Comparison of ENCODE assay signal across 20 cellular contexts in the genomic region with DNA sequence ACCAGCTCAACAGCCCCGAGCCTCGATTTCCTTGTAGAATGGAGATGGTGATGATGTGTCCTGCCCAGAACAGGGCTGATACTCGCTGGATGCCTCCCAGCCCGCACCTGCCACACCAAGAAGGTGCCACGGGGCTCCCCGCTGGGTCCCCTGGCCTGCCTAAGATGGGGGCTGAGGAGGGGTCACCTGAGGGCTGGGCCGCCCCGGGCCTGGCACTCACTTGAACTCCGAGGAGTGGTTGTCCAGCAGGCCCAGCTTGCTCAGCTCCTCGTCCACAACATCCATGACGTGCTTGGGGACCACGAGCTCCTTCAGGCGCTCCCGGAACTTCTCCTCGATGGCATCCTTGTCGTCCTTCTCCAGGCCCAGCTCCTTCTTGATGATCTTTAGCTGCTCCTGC. TPM values are rescaled to one million over a fixed set of nuclear protein-coding genes. Genes with fewer than 3 reads are reported as not detected.
DNase-seq lines count a peak whose midpoint lies in the region; ATAC-seq and TF ChIP-seq lines count a peak whose summit lies in the region.
"Had no signal": no experiment of that assay in that cellular context is flagged by ENCODE, and none has a peak within 500 bp of the region (broad histone marks: within the 10 kb centered on the region; RNA-seq: fewer than 3 reads in every experiment).

No MANE protein-coding gene starts in this region.

- H3K27ac ChIP-seq in right cardiac atrium (ENCODE audit: low read length) (no peak overlapping the region), heart left ventricle (no peak overlapping the region)
- H3K27ac ChIP-seq: GM23248 had no signal

- no peak for TF ChIP-seq POLR2A in heart left ventricle (IDR thresholded peaks at IDR 0.05)

- H3K4me3 ChIP-seq in right cardiac atrium (ENCODE audit: low read length) (no peak overlapping the region), heart left ventricle (no peak overlapping the region)
- H3K4me3 ChIP-seq: GM23248, MG63 had no signal

- no peaks in the 10 kb centered on the region for H3K27me3 ChIP-seq in right cardiac atrium (ENCODE audit: control insufficient read depth, insufficient read depth)
- no peaks in the 10 kb centered on the region for H3K27me3 ChIP-seq in heart left ventricle
- H3K27me3 ChIP-seq: MG63 had no signal

- no peaks in the 10 kb centered on the region for H3K9me3 Mint-ChIP-seq in activated T-helper 17 cell treated with anti-CD3 and anti-CD28 coated beads, Interleukin-2, amount 50 U/mL, for 72 hours
- H3K9me3 Mint-ChIP-seq: CD4-positive, CD25-positive, alpha-beta regulatory T cell had no signal

- peaks cover 6 to 85% (median 79%) of the 10 kb centered on the region in 9 donors for H3K36me3 ChIP-seq in heart left ventricle

- H3K27ac Mint-ChIP-seq in activated T-helper 17 cell treated with anti-CD3 and anti-CD28 coated beads, Interleukin-2, amount 50 U/mL, for 72 hours, result no peak overlapping the region
- H3K27ac Mint-ChIP-seq: H9 had no signal

- intact Hi-C loops in right cardiac atrium (cut with DNase I) (no loop called here), heart left ventricle (cut with DNase I) (no loop called here)

- ATAC-seq in right cardiac atrium, result no peak
- no peak for ATAC-seq in heart left ventricle
- ATAC-seq in activated T-helper 17 cell treated with anti-CD3 and anti-CD28 coated beads, Interleukin-2, amount 50 U/mL, for 72 hours (replicated peaks), result no peak
- ATAC-seq: PC-3 had no signal

- TF ChIP-seq CTCF in heart left ventricle (IDR thresholded peaks at IDR 0.05), result no peak

- H3K4me1 Mint-ChIP-seq in activated T-helper 17 cell treated with anti-CD3 and anti-CD28 coated beads, Interleukin-2, amount 50 U/mL, for 72 hours, result peaks cover 5% of the 10 kb centered on the region
- H3K4me1 Mint-ChIP-seq: H9 had no signal

- H3K4me3 Mint-ChIP-seq in activated T-helper 17 cell treated with anti-CD3 and anti-CD28 coated beads, Interleukin-2, amount 50 U/mL, for 72 hours, result no peak overlapping the region
- H3K4me3 Mint-ChIP-seq: CD4-positive, CD25-positive, alpha-beta regulatory T cell; H9 had no signal

- WGBS in right cardiac atrium, result 85% methylated on average over 16 of the region's 16 CpGs
- 84 to 92% (median 87%) methylated on average over 10 to 16 of the region's 16 CpGs for WGBS in heart left ventricle, 4 donors

- DNase-seq in right cardiac atrium, result peak in 2 of 3 donors; percentile 12 to 60
- no peak for DNase-seq in heart left ventricle
- peak; percentile 4 for DNase-seq in iPS-NIHi11 (ENCODE audit: low spot score)
- no peak for DNase-seq in hippocampal formation (lab: John Stamatoyannopoulos, UW)
- DNase-seq: CD4-positive, CD25-positive, alpha-beta regulatory T cell; DMS53; GM23248; H9; KG1; MG63; NCI-H2029; NCI-H446; NCI-H524 treated with DMSO at 0.1 percent for 48 hours; NCI-H774; PC-3 had no signal

- peaks cover 92% of the 10 kb centered on the region for H3K36me3 Mint-ChIP-seq in activated T-helper 17 cell treated with anti-CD3 and anti-CD28 coated beads, Interleukin-2, amount 50 U/mL, for 72 hours (ENCODE audit: low read depth)

- H3K4me1 ChIP-seq in right cardiac atrium (ENCODE audit: control insufficient read depth, insufficient read depth, low read length), result no peaks in the 10 kb centered on the region
- H3K4me1 ChIP-seq in heart left ventricle, result no peaks in the 10 kb centered on the region

- H3K27me3 Mint-ChIP-seq in activated T-helper 17 cell treated with anti-CD3 and anti-CD28 coated beads, Interleukin-2, amount 50 U/mL, for 72 hours, result no peaks in the 10 kb centered on the region
- H3K27me3 Mint-ChIP-seq: CD4-positive, CD25-positive, alpha-beta regulatory T cell had no signal

- H3K9me3 ChIP-seq in right cardiac atrium (ENCODE audit: control insufficient read depth, low read length), result no peaks in the 10 kb centered on the region
- no peaks in the 10 kb centered on the region for H3K9me3 ChIP-seq in heart left ventricle
- H3K9me3 ChIP-seq: MG63 had no signal

RNA-seq across cellular contexts. Expression of gene LONP1, which starts 14.4 kb away (rescaled TPM):
- 10 to 100 TPM; 55.4 to 66.2 (median 59.3) TPM for total RNA-seq in right cardiac atrium
- 60.3 TPM for polyA plus RNA-seq in right cardiac atrium
- total RNA-seq in heart left ventricle, result 100 to 1,000 TPM in 2 of 9 donors, 10 to 100 TPM in 7; 61.2 to 108 (median 88.6) TPM
- polyA plus RNA-seq in heart left ventricle, result 100 to 1,000 TPM in 1 of 2 donors, 10 to 100 TPM in 1; 97.6 to 123 TPM
- 100 to 1,000 TPM; 291 to 376 TPM for total RNA-seq in activated T-helper 17 cell treated with anti-CD3 and anti-CD28 coated beads, Interleukin-2, amount 50 U/mL, for 72 hours

RNA-seq across cellular contexts. Expression of gene CATSPERD, which starts 14.9 kb away (rescaled TPM):
- total RNA-seq in right cardiac atrium, result not detected
- not detected for polyA plus RNA-seq in right cardiac atrium
- not detected for total RNA-seq in heart left ventricle
- polyA plus RNA-seq in heart left ventricle, result not detected
- total RNA-seq in activated T-helper 17 cell treated with anti-CD3 and anti-CD28 coated beads, Interleukin-2, amount 50 U/mL, for 72 hours, result not detected
- total RNA-seq: A172; CD4-positive, CD25-positive, alpha-beta regulatory T cell; Daoy; G401; H9; PC-3 had no signal
- polyA plus RNA-seq: BJ, GM23248 had no signal

RNA-seq across cellular contexts. Expression of gene RPL36, which starts 15.5 kb away (rescaled TPM):
- total RNA-seq in right cardiac atrium, result 100 to 1,000 TPM; 451 to 525 (median 478) TPM
- polyA plus RNA-seq in right cardiac atrium, result 727 TPM
- total RNA-seq in heart left ventricle, result 100 to 1,000 TPM; 255 to 475 (median 365) TPM
- polyA plus RNA-seq in heart left ventricle, result 100 to 1,000 TPM; 851 to 981 TPM
- total RNA-seq in activated T-helper 17 cell treated with anti-CD3 and anti-CD28 coated beads, Interleukin-2, amount 50 U/mL, for 72 hours, result 1,000 to 10,000 TPM in 1 of 2 donors, 100 to 1,000 TPM in 1; 860 to 1,029 TPM

RNA-seq across cellular contexts. Expression of gene HSD11B1L, which starts 24.7 kb away (rescaled TPM):
- total RNA-seq in right cardiac atrium (1 to 10 TPM; 4.3 to 7.1 (median 6.8) TPM), heart left ventricle (10 to 100 TPM in 2 of 9 donors, 1 to 10 TPM in 7; 3.7 to 14.4 (median 5.2) TPM)
- polyA plus RNA-seq in right cardiac atrium (9.8 TPM), heart left ventricle (1 to 10 TPM; 5.4 to 6.6 TPM)
- 1 to 10 TPM; 2.3 to 5.3 TPM for total RNA-seq in activated T-helper 17 cell treated with anti-CD3 and anti-CD28 coated beads, Interleukin-2, amount 50 U/mL, for 72 hours

RNA-seq across cellular contexts. Expression of gene MICOS13, which starts 25.2 kb away (rescaled TPM):
- total RNA-seq in right cardiac atrium (100 to 1,000 TPM; 132 to 175 (median 149) TPM), heart left ventricle (100 to 1,000 TPM; 103 to 149 (median 123) TPM)
- polyA plus RNA-seq in right cardiac atrium (296 TPM), heart left ventricle (100 to 1,000 TPM; 178 to 435 TPM)
- total RNA-seq in activated T-helper 17 cell treated with anti-CD3 and anti-CD28 coated beads, Interleukin-2, amount 50 U/mL, for 72 hours, result 10 to 100 TPM; 29.5 to 38.7 TPM

Comparison
In these comparisons a context has a peak if more than half of its experiments do, and no peak if none do; other contexts are left out.
1. DNase-seq: peak in right cardiac atrium (2 of 3) and iPS-NIHi11 (single experiment); none in heart left ventricle (0 of 5) and hippocampal formation (0 of 2).